ENCODE assay signal across 1 cellular context in the genomic region with DNA sequence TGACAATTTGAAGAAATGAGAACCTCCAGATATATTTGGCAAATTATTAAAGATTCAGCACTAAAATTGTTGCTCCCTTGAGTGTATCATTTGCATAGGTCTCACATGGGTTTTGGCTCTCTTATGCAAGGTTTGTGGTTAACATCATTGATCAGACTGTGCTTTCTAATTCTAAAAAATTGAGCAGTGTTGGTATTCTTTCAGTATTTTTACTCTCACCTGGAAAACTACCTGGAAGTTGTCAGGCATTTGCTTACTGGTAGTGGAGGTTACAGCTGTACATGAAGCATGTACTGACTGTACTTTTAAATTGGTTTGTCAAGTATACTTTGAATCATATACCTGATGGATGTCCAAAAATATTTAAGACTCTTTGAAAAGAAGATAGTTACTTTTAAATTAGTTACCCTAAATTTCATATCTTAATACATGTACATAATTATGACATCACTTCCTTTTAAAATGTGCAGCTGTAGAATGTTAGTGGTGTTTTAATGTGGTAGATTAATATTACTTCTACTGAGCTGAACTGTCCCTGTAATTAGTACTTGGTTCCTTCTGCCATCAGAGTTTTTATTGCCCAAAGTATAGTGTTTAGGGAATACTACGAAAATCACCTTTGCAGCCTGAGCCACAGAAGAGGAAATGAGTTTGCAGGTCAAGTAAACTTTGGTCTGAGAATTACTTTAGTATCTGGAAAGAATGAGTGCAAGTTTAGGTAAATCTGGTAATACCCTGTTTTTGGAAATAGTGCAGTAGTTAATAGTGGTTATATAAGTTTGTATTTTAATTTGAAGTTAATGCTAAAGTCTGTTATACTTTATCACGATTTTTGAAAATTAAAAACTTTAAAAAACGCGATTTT.
TF ChIP-seq lines count a peak whose summit lies in the region.

No MANE protein-coding gene starts in this region.

TF ChIP-seq in HepG2, 621 proteins besides CTCF, POLR2A, EP300 and RAD21 (continues in another document):
- TF ChIP-seq ZNF30 (CRISPR knock-in tag; IDR thresholded peaks at IDR 0.05) (no peak), BRCA1 (CRISPR knock-in tag; IDR thresholded peaks at IDR 0.05) (0 out of 2 replicates have a peak, but pooled peaks have one; percentile 70), ZNF253 (CRISPR knock-in tag; IDR thresholded peaks at IDR 0.05; ENCODE audit: borderline replicate concordance) (no peak), CREB1 (IDR thresholded peaks at IDR 0.05) (peak; percentile 58), CREB1 (CRISPR knock-in tag; IDR thresholded peaks at IDR 0.05) (no peak), KDM5A (IDR thresholded peaks at IDR 0.05; ENCODE audit: borderline replicate concordance, low read length) (peak; percentile 2; the same call in 1 of the 2 replicates), ATF7 (IDR thresholded peaks at IDR 0.05) (peak; percentile 79), ATF7 (CRISPR knock-in tag; IDR thresholded peaks at IDR 0.05) (no peak), NPAS2 (CRISPR knock-in tag; IDR thresholded peaks at IDR 0.05; ENCODE audit: borderline replicate concordance) (no peak), HOXA7 (CRISPR knock-in tag; IDR thresholded peaks at IDR 0.05) (no peak), FOXA1 (IDR thresholded peaks at IDR 0.05) (no peak), FOXA1 (CRISPR knock-in tag; IDR thresholded peaks at IDR 0.05) (no peak), PHF8 (CRISPR knock-in tag; IDR thresholded peaks at IDR 0.05) (no peak), ZFP36L1 (CRISPR knock-in tag; IDR thresholded peaks at IDR 0.05) (no peak), PHF21A (CRISPR knock-in tag; IDR thresholded peaks at IDR 0.05) (no peak), SAP130 (CRISPR knock-in tag; IDR thresholded peaks at IDR 0.05; ENCODE audit: low read depth) (peak; percentile 16; the same call in 1 of the 2 replicates), ZC3H13 (CRISPR knock-in tag; IDR thresholded peaks at IDR 0.05) (no peak), PPARG (CRISPR knock-in tag; conservative IDR thresholded peaks at IDR 0.05) (no peak), ZNF367 (CRISPR knock-in tag; IDR thresholded peaks at IDR 0.05; ENCODE audit: borderline replicate concordance) (no peak), MAFF (IDR thresholded peaks at IDR 0.05; ENCODE audit: low read depth, low read length) (no peak), SP140L (CRISPR knock-in tag; IDR thresholded peaks at IDR 0.05; ENCODE audit: borderline replicate concordance) (no peak), MEIS2 (CRISPR knock-in tag; IDR thresholded peaks at IDR 0.05) (no peak), ELF4 (CRISPR knock-in tag; IDR thresholded peaks at IDR 0.05; ENCODE audit: borderline replicate concordance) (no peak), RBM39 (IDR thresholded peaks at IDR 0.05; ENCODE audit: low read depth, low read length, poor library complexity, severe bottlenecking) (no peak), KDM1A (CRISPR knock-in tag; IDR thresholded peaks at IDR 0.05) (no peak), SMAD3 (CRISPR knock-in tag; IDR thresholded peaks at IDR 0.05) (no peak), SP5 (CRISPR knock-in tag; IDR thresholded peaks at IDR 0.05; ENCODE audit: borderline replicate concordance, low read depth) (no peak), MXD4 (CRISPR knock-in tag; IDR thresholded peaks at IDR 0.05) (no peak), KAT8 (CRISPR knock-in tag; IDR thresholded peaks at IDR 0.05) (no peak)
- TF ChIP-seq, protein P1, sequence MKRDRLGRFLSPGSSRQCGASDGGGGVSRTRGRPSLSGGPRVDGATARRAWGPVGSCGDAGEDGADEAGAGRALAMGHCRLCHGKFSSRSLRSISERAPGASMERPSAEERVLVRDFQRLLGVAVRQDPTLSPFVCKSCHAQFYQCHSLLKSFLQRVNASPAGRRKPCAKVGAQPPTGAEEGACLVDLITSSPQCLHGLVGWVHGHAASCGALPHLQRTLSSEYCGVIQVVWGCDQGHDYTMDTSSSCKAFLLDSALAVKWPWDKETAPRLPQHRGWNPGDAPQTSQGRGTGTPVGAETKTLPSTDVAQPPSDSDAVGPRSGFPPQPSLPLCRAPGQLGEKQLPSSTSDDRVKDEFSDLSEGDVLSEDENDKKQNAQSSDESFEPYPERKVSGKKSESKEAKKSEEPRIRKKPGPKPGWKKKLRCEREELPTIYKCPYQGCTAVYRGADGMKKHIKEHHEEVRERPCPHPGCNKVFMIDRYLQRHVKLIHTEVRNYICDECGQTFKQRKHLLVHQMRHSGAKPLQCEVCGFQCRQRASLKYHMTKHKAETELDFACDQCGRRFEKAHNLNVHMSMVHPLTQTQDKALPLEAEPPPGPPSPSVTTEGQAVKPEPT (CRISPR knock-in tag; IDR thresholded peaks at IDR 0.05; ENCODE audit: low read depth): no peak
- TF ChIP-seq, protein P2, sequence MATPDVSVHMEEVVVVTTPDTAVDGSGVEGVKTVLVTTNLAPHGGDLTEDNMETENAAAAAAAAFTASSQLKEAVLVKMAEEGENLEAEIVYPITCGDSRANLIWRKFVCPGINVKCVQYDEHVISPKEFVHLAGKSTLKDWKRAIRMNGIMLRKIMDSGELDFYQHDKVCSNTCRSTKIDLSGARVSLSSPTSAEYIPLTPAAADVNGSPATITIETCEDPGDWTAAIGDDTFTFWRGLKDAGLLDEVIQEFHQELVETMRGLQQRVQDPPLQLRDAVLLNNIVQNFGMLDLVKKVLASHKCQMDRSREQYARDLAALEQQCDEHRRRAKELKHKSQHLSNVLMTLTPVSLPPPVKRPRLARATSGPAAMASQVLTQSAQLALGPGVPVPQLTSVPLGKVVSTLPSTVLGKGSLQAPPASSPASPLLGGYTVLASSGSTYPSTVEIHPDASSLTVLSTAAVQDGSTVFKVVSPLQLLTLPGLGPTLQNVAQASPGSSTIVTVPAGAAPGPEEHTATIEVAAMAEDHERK (CRISPR knock-in tag; IDR thresholded peaks at IDR 0.05; ENCODE audit: low read depth): no peak
- TF ChIP-seq, protein P3, sequence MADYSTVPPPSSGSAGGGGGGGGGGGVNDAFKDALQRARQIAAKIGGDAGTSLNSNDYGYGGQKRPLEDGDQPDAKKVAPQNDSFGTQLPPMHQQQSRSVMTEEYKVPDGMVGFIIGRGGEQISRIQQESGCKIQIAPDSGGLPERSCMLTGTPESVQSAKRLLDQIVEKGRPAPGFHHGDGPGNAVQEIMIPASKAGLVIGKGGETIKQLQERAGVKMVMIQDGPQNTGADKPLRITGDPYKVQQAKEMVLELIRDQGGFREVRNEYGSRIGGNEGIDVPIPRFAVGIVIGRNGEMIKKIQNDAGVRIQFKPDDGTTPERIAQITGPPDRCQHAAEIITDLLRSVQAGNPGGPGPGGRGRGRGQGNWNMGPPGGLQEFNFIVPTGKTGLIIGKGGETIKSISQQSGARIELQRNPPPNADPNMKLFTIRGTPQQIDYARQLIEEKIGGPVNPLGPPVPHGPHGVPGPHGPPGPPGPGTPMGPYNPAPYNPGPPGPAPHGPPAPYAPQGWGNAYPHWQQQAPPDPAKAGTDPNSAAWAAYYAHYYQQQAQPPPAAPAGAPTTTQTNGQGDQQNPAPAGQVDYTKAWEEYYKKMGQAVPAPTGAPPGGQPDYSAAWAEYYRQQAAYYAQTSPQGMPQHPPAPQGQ (CRISPR knock-in tag; IDR thresholded peaks at IDR 0.05; ENCODE audit: borderline replicate concordance): no peak
- TF ChIP-seq, protein P4, sequence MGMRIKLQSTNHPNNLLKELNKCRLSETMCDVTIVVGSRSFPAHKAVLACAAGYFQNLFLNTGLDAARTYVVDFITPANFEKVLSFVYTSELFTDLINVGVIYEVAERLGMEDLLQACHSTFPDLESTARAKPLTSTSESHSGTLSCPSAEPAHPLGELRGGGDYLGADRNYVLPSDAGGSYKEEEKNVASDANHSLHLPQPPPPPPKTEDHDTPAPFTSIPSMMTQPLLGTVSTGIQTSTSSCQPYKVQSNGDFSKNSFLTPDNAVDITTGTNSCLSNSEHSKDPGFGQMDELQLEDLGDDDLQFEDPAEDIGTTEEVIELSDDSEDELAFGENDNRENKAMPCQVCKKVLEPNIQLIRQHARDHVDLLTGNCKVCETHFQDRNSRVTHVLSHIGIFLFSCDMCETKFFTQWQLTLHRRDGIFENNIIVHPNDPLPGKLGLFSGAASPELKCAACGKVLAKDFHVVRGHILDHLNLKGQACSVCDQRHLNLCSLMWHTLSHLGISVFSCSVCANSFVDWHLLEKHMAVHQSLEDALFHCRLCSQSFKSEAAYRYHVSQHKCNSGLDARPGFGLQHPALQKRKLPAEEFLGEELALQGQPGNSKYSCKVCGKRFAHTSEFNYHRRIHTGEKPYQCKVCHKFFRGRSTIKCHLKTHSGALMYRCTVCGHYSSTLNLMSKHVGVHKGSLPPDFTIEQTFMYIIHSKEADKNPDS (CRISPR knock-in tag; IDR thresholded peaks at IDR 0.05): no peak
- TF ChIP-seq, protein P5, sequence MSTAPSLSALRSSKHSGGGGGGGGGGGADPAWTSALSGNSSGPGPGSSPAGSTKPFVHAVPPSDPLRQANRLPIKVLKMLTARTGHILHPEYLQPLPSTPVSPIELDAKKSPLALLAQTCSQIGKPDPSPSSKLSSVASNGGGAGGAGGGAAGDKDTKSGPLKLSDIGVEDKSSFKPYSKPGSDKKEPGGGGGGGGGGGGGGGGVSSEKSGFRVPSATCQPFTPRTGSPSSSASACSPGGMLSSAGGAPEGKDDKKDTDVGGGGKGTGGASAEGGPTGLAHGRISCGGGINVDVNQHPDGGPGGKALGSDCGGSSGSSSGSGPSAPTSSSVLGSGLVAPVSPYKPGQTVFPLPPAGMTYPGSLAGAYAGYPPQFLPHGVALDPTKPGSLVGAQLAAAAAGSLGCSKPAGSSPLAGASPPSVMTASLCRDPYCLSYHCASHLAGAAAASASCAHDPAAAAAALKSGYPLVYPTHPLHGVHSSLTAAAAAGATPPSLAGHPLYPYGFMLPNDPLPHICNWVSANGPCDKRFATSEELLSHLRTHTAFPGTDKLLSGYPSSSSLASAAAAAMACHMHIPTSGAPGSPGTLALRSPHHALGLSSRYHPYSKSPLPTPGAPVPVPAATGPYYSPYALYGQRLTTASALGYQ (CRISPR knock-in tag; IDR thresholded peaks at IDR 0.05): no peak
- TF ChIP-seq, protein P6, sequence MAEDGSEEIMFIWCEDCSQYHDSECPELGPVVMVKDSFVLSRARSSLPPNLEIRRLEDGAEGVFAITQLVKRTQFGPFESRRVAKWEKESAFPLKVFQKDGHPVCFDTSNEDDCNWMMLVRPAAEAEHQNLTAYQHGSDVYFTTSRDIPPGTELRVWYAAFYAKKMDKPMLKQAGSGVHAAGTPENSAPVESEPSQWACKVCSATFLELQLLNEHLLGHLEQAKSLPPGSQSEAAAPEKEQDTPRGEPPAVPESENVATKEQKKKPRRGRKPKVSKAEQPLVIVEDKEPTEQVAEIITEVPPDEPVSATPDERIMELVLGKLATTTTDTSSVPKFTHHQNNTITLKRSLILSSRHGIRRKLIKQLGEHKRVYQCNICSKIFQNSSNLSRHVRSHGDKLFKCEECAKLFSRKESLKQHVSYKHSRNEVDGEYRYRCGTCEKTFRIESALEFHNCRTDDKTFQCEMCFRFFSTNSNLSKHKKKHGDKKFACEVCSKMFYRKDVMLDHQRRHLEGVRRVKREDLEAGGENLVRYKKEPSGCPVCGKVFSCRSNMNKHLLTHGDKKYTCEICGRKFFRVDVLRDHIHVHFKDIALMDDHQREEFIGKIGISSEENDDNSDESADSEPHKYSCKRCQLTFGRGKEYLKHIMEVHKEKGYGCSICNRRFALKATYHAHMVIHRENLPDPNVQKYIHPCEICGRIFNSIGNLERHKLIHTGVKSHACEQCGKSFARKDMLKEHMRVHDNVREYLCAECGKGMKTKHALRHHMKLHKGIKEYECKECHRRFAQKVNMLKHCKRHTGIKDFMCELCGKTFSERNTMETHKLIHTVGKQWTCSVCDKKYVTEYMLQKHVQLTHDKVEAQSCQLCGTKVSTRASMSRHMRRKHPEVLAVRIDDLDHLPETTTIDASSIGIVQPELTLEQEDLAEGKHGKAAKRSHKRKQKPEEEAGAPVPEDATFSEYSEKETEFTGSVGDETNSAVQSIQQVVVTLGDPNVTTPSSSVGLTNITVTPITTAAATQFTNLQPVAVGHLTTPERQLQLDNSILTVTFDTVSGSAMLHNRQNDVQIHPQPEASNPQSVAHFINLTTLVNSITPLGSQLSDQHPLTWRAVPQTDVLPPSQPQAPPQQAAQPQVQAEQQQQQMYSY (CRISPR knock-in tag; IDR thresholded peaks at IDR 0.05): no peak
- TF ChIP-seq, protein P7, sequence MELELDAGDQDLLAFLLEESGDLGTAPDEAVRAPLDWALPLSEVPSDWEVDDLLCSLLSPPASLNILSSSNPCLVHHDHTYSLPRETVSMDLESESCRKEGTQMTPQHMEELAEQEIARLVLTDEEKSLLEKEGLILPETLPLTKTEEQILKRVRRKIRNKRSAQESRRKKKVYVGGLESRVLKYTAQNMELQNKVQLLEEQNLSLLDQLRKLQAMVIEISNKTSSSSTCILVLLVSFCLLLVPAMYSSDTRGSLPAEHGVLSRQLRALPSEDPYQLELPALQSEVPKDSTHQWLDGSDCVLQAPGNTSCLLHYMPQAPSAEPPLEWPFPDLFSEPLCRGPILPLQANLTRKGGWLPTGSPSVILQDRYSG (CRISPR knock-in tag; IDR thresholded peaks at IDR 0.05): no peak
- TF ChIP-seq, protein P8, sequence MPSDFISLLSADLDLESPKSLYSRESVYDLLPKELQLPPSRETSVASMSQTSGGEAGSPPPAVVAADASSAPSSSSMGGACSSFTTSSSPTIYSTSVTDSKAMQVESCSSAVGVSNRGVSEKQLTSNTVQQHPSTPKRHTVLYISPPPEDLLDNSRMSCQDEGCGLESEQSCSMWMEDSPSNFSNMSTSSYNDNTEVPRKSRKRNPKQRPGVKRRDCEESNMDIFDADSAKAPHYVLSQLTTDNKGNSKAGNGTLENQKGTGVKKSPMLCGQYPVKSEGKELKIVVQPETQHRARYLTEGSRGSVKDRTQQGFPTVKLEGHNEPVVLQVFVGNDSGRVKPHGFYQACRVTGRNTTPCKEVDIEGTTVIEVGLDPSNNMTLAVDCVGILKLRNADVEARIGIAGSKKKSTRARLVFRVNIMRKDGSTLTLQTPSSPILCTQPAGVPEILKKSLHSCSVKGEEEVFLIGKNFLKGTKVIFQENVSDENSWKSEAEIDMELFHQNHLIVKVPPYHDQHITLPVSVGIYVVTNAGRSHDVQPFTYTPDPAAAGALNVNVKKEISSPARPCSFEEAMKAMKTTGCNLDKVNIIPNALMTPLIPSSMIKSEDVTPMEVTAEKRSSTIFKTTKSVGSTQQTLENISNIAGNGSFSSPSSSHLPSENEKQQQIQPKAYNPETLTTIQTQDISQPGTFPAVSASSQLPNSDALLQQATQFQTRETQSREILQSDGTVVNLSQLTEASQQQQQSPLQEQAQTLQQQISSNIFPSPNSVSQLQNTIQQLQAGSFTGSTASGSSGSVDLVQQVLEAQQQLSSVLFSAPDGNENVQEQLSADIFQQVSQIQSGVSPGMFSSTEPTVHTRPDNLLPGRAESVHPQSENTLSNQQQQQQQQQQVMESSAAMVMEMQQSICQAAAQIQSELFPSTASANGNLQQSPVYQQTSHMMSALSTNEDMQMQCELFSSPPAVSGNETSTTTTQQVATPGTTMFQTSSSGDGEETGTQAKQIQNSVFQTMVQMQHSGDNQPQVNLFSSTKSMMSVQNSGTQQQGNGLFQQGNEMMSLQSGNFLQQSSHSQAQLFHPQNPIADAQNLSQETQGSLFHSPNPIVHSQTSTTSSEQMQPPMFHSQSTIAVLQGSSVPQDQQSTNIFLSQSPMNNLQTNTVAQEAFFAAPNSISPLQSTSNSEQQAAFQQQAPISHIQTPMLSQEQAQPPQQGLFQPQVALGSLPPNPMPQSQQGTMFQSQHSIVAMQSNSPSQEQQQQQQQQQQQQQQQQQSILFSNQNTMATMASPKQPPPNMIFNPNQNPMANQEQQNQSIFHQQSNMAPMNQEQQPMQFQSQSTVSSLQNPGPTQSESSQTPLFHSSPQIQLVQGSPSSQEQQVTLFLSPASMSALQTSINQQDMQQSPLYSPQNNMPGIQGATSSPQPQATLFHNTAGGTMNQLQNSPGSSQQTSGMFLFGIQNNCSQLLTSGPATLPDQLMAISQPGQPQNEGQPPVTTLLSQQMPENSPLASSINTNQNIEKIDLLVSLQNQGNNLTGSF (CRISPR knock-in tag; IDR thresholded peaks at IDR 0.05): no peak
